In the genomic region with DNA sequence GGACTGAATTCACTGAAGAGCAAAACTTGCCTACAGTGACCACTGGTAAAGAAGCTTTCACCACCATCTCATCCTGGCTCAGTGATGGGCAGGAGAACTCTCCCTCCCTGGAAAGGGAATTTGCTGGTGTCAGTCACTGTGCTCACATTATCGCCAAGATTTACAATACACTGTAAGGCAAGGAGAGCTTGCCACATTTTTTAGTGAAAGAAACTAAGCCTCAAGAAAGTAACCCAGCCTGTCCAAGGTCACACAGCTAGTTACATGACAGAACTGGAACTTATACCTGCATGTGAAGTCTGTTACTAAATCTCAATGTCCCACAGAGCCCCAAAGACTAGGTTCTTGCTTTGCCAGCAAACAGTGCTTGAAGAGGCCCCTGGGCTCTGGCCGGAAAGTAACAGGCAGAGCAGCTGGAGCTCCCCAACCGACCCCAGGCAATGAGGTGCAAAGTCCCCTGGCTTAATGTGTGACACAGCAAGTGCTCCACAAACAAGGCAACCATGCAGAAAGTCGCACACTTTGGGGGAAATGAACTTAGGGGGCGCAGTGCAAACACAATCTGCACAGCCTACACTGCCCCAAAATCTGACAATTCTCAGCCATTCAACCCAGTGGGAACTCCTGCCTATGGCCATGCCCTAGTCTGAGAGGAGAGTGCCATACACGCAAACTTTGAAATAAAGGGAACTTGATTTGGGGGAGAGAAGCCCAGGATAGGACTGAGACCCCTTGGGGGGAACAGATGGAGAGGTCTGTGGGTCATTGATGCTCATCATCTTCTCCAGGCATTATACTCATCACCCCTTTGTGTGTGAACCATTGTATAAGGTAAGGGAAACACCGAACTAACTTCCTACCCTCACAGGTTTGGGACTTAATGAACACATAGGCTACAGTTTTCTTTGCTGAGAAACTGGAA, we compare ENCODE assay signal across 8 cellular contexts. TPM values are rescaled to one million over a fixed set of nuclear protein-coding genes. Genes with fewer than 3 reads are reported as not detected.
DNase-seq lines count a peak whose midpoint lies in the region; ATAC-seq, FAIRE-seq and TF ChIP-seq lines count a peak whose summit lies in the region.

No MANE protein-coding gene starts in this region.

- peak overlapping the region; percentile 98 for H3K4me2 ChIP-seq in keratinocyte (ENCODE audit: control insufficient read depth, extremely low read depth, insufficient read depth, low read depth, low read length)

- no peaks in the 10 kb centered on the region for H4K20me1 ChIP-seq in keratinocyte (ENCODE audit: control insufficient read depth, extremely low read depth, insufficient read depth, low read length)

- peak overlapping the region; percentile 85 for H3K4me3 ChIP-seq in CD8-positive, alpha-beta T cell (ENCODE audit: low read depth, low read length)
- H3K4me3 ChIP-seq in keratinocyte (ENCODE audit: control insufficient read depth in 2 of 3, extremely low read depth in 1 of 3, insufficient read depth in 2 of 3, low read depth in 1 of 3, low read length in 3 of 3), result peak overlapping the region; percentile 79 to 97 (median 83)

- intact Hi-C loops in CD8-positive, alpha-beta T cell (cut with DNase I, micrococcal nuclease), result no loop called here

- H3K9ac ChIP-seq in keratinocyte (ENCODE audit: control insufficient read depth, extremely low read depth, insufficient read depth, low read length), result peak overlapping the region; percentile 99

- CTCF ChIA-PET in CD8-positive, alpha-beta T cell (lab: Charles Lee), result interaction anchor here (0.8 to 7.4 kb wide), 8 partner anchors 9 to 108 kb away, joined by 3 to 270 read pairs (median 5); no protein-coding TSS in a partner anchor

- H3K4me3 Mint-ChIP-seq in CD8-positive, alpha-beta T cell, result peak overlapping the region; percentile 86
- H3K4me3 Mint-ChIP-seq in stimulated activated effector memory CD8-positive, alpha-beta T cell treated with anti-CD3 and anti-CD28 coated beads, Interleukin-12 subunit alpha, Interleukin-12 subunit beta, amount 100 ng/mL, for 72 hours, result peak overlapping the region; percentile 96

- no peak for FAIRE-seq in keratinocyte (lab: Jason Lieb, UNC)

- H3K9me3 ChIP-seq in CD8-positive, alpha-beta T cell (ENCODE audit: low read length), result no peaks in the 10 kb centered on the region
- H3K9me3 ChIP-seq in keratinocyte (ENCODE audit: control insufficient read depth, low read depth, low read length), result no peaks in the 10 kb centered on the region

- dilution Hi-C loops in keratinocyte (cut with MboI; ENCODE audit: extremely low pct_ligation_motif_present, low sequenced_read_pairs), result no loop called here

- DNase-seq in CD8-positive, alpha-beta T cell, result peak in 3 of 7 experiments; percentile 16 to 31 (median 23)
- DNase-seq in HT-29 (ENCODE audit: low spot score), result peak; percentile 55
- DNase-seq in activated naive CD4-positive, alpha-beta T cell treated with anti-CD3 and anti-CD28 coated beads, Interleukin-2, amount 50 U/mL, for 72 hours (ENCODE audit: low spot score in 2 of 2), result no peak
- no peak for DNase-seq in keratinocyte (ENCODE audit: low read depth, low spot score)
- DNase-seq in stimulated activated effector memory CD8-positive, alpha-beta T cell treated with anti-CD3 and anti-CD28 coated beads, Interleukin-12 subunit alpha, Interleukin-12 subunit beta, amount 100 ng/mL, for 72 hours (ENCODE audit: low spot score in 2 of 2), result peak in 1 of 2 donors; percentile 66
- DNase-seq in NCI-H748 (lab: John Stamatoyannopoulos, UW; ENCODE audit: unreplicated experiment), result no peak
- no peak for DNase-seq in ecto neural progenitor cell (ENCODE audit: low spot score)

- H3K36me3 Mint-ChIP-seq in CD8-positive, alpha-beta T cell, result peaks cover 37% of the 10 kb centered on the region
- H3K36me3 Mint-ChIP-seq in activated naive CD4-positive, alpha-beta T cell treated with anti-CD3 and anti-CD28 coated beads, Interleukin-2, amount 50 U/mL, for 72 hours, result peaks cover 67 to 73% of the 10 kb centered on the region in 2 donors
- H3K36me3 Mint-ChIP-seq in stimulated activated effector memory CD8-positive, alpha-beta T cell treated with anti-CD3 and anti-CD28 coated beads, Interleukin-12 subunit alpha, Interleukin-12 subunit beta, amount 100 ng/mL, for 72 hours, result peaks cover 74% of the 10 kb centered on the region

- H3K36me3 ChIP-seq in CD8-positive, alpha-beta T cell (ENCODE audit: insufficient read depth, low read length), result no peaks in the 10 kb centered on the region
- peaks cover 15 to 46% of the 10 kb centered on the region in 2 experiments for H3K36me3 ChIP-seq in keratinocyte (ENCODE audit: control insufficient read depth in 2 of 2, extremely low read depth in 1 of 2, insufficient read depth in 2 of 2, low read length in 2 of 2)

- ATAC-seq in CD8-positive, alpha-beta T cell, result no peak
- no peak for ATAC-seq in activated naive CD4-positive, alpha-beta T cell treated with anti-CD3 and anti-CD28 coated beads, Interleukin-2, amount 50 U/mL, for 72 hours
- ATAC-seq in stimulated activated effector memory CD8-positive, alpha-beta T cell treated with anti-CD3 and anti-CD28 coated beads, Interleukin-12 subunit alpha, Interleukin-12 subunit beta, amount 100 ng/mL, for 72 hours, result no peak
- ATAC-seq in HG03039 (IDR thresholded peaks at IDR 0.05; ENCODE audit: unreplicated experiment), result no peak

- peak overlapping the region; percentile 94 for H3K27ac ChIP-seq in CD8-positive, alpha-beta T cell (ENCODE audit: low read depth, low read length)
- peak overlapping the region; percentile 98 for H3K27ac ChIP-seq in keratinocyte (ENCODE audit: control insufficient read depth, insufficient read depth, low read length)

- H3K4me1 Mint-ChIP-seq in CD8-positive, alpha-beta T cell (ENCODE audit: low read depth), result peaks cover 68% of the 10 kb centered on the region
- peaks cover 29% of the 10 kb centered on the region for H3K4me1 Mint-ChIP-seq in stimulated activated effector memory CD8-positive, alpha-beta T cell treated with anti-CD3 and anti-CD28 coated beads, Interleukin-12 subunit alpha, Interleukin-12 subunit beta, amount 100 ng/mL, for 72 hours

- peaks cover 63% of the 10 kb centered on the region for H3K4me1 ChIP-seq in CD8-positive, alpha-beta T cell (ENCODE audit: insufficient read depth, low read length)
- peaks cover 43% of the 10 kb centered on the region for H3K4me1 ChIP-seq in keratinocyte (ENCODE audit: control insufficient read depth, extremely low read depth, insufficient read depth, low read length)

- H2AFZ ChIP-seq in keratinocyte (ENCODE audit: control insufficient read depth, low read length), result no peak overlapping the region

- no peaks in the 10 kb centered on the region for H3K9me3 Mint-ChIP-seq in CD8-positive, alpha-beta T cell
- H3K9me3 Mint-ChIP-seq in activated naive CD4-positive, alpha-beta T cell treated with anti-CD3 and anti-CD28 coated beads, Interleukin-2, amount 50 U/mL, for 72 hours, result no peaks in the 10 kb centered on the region
- H3K9me3 Mint-ChIP-seq in stimulated activated effector memory CD8-positive, alpha-beta T cell treated with anti-CD3 and anti-CD28 coated beads, Interleukin-12 subunit alpha, Interleukin-12 subunit beta, amount 100 ng/mL, for 72 hours, result no peaks in the 10 kb centered on the region

- peak overlapping the region; percentile 94 for H3K27ac Mint-ChIP-seq in CD8-positive, alpha-beta T cell
- H3K27ac Mint-ChIP-seq in activated naive CD4-positive, alpha-beta T cell treated with anti-CD3 and anti-CD28 coated beads, Interleukin-2, amount 50 U/mL, for 72 hours, result peak overlapping the region; percentile 99 to 100
- peak overlapping the region; percentile 97 for H3K27ac Mint-ChIP-seq in stimulated activated effector memory CD8-positive, alpha-beta T cell treated with anti-CD3 and anti-CD28 coated beads, Interleukin-12 subunit alpha, Interleukin-12 subunit beta, amount 100 ng/mL, for 72 hours

- no peak for TF ChIP-seq CTCF in CD8-positive, alpha-beta T cell (IDR thresholded peaks at IDR 0.05)
- TF ChIP-seq CTCF in keratinocyte (optimal IDR thresholded peaks at IDR 0.05 in 1 of 3, IDR thresholded peaks at IDR 0.05 in 1 of 3, conservative IDR thresholded peaks at IDR 0.05 in 1 of 3; ENCODE audit: extremely low read depth in 1 of 3, insufficient read depth in 2 of 3, low read length in 3 of 3), result peak in 1 of 3 experiments; percentile 39

- H3K9me1 ChIP-seq in keratinocyte (ENCODE audit: control insufficient read depth, extremely low read depth, insufficient read depth, low read length), result no peaks in the 10 kb centered on the region

- POLR2A ChIA-PET in CD8-positive, alpha-beta T cell (lab: Charles Lee), result interaction anchor here (1.2 to 1.3 kb wide), 3 partner anchors 10 to 46 kb away, joined by 3 to 6 read pairs (median 5); no protein-coding TSS in a partner anchor

- H3K79me2 ChIP-seq in keratinocyte (ENCODE audit: control insufficient read depth, insufficient read depth, low read length), result peaks cover 72% of the 10 kb centered on the region

- no peaks in the 10 kb centered on the region for H3K27me3 ChIP-seq in CD8-positive, alpha-beta T cell (ENCODE audit: insufficient read depth, low read length)
- no peaks in the 10 kb centered on the region for H3K27me3 ChIP-seq in keratinocyte (ENCODE audit: control insufficient read depth, extremely low read depth, insufficient read depth, low read length)

- H3K27me3 Mint-ChIP-seq in CD8-positive, alpha-beta T cell (ENCODE audit: low read depth), result no peaks in the 10 kb centered on the region

RNA-seq across cellular contexts. Expression of a gene that starts 1.9 kb away (rescaled TPM):
- total RNA-seq in CD8-positive, alpha-beta T cell, result 1 to 10 TPM; 9.5 to 9.7 TPM
- total RNA-seq in HT-29 (2014; rRNA removed; shearing (Covaris generic)), result 324 and 325 TPM in 2 replicates
- 100 to 1,000 TPM in 1 of 2 donors, 10 to 100 TPM in 1; 86.6 to 143 TPM for total RNA-seq in activated naive CD4-positive, alpha-beta T cell treated with anti-CD3 and anti-CD28 coated beads, Interleukin-2, amount 50 U/mL, for 72 hours
- 90.0 to 142 TPM (median 109 TPM) in 3 replicates for polyA plus RNA-seq in keratinocyte
- 197 TPM for polyA plus RNA-seq in keratinocyte (2011; ENCODE audit: low read depth)
- polyA plus RNA-seq in keratinocyte (2011; cell fraction: cytosol; rRNA removed), result 118 and 127 TPM in 2 replicates
- 135 and 145 TPM in 2 replicates for polyA plus RNA-seq in keratinocyte (2011; cell fraction: nucleus; rRNA removed)
- 123 and 151 TPM in 2 replicates for polyA plus RNA-seq in keratinocyte (2012; ENCODE audit: low replicate concordance)
- polyA minus RNA-seq in keratinocyte, result 66.2 to 107 TPM (median 79.9 TPM) in 3 replicates
- polyA minus RNA-seq in keratinocyte (2011; cell fraction: cytosol; rRNA and poly(A)+ RNA removed), result 90.0 TPM
- 68.3 and 89.0 TPM in 2 replicates for polyA minus RNA-seq in keratinocyte (2011; cell fraction: nucleus; rRNA and poly(A)+ RNA removed)

RNA-seq across cellular contexts. Expression of a gene that starts 18.3 kb away (rescaled TPM):
- total RNA-seq in CD8-positive, alpha-beta T cell, result under 1 TPM; 0.62 to 0.75 TPM
- total RNA-seq in HT-29 (2014; rRNA removed; shearing (Covaris generic)), result 94.4 and 101 TPM in 2 replicates
- total RNA-seq in activated naive CD4-positive, alpha-beta T cell treated with anti-CD3 and anti-CD28 coated beads, Interleukin-2, amount 50 U/mL, for 72 hours, result 100 to 1,000 TPM; 123 to 215 TPM
- 7.1 to 32.5 TPM (median 31.5 TPM) in 3 replicates for polyA plus RNA-seq in keratinocyte
- 1.6 TPM for polyA plus RNA-seq in keratinocyte (2011; ENCODE audit: low read depth)
- 10.2 and 15.7 TPM in 2 replicates for polyA plus RNA-seq in keratinocyte (2011; cell fraction: cytosol; rRNA removed)
- 12.1 and 13.8 TPM in 2 replicates for polyA plus RNA-seq in keratinocyte (2011; cell fraction: nucleus; rRNA removed)
- 1.7 and 36.0 TPM in 2 replicates for polyA plus RNA-seq in keratinocyte (2012; ENCODE audit: low replicate concordance)
- polyA minus RNA-seq in keratinocyte, result 6.0 to 27.2 TPM (median 17.3 TPM) in 3 replicates
- 8.2 TPM for polyA minus RNA-seq in keratinocyte (2011; cell fraction: cytosol; rRNA and poly(A)+ RNA removed)
- polyA minus RNA-seq in keratinocyte (2011; cell fraction: nucleus; rRNA and poly(A)+ RNA removed), result 5.5 and 10.5 TPM in 2 replicates

Comparison
In these comparisons a context has a peak if more than half of its experiments do, and no peak if none do; other contexts are left out.
1. RNA of a gene that starts 1.9 kb away (total RNA-seq): 324 to 325 TPM in HT-29 and 86.6 to 143 TPM in activated naive CD4-positive, alpha-beta T cell treated with anti-CD3 and anti-CD28 coated beads, Interleukin-2, amount 50 U/mL, for 72 hours; 9.5 to 9.7 TPM in CD8-positive, alpha-beta T cell; every median in the first group is over 4 times any median in the second.
2. RNA of a gene that starts 18.3 kb away (total RNA-seq): 123 to 215 TPM in activated naive CD4-positive, alpha-beta T cell treated with anti-CD3 and anti-CD28 coated beads, Interleukin-2, amount 50 U/mL, for 72 hours and 94.4 to 101 TPM in HT-29; 0.62 to 0.75 TPM in CD8-positive, alpha-beta T cell; every median in the first group is over 10 times any median in the second.
3. Peak in every context shown above with its lines, with median percentiles within 50 percentile points of each other: H3K27ac Mint-ChIP-seq.